ENCODE assay signal across 1 cellular context in the genomic region with DNA sequence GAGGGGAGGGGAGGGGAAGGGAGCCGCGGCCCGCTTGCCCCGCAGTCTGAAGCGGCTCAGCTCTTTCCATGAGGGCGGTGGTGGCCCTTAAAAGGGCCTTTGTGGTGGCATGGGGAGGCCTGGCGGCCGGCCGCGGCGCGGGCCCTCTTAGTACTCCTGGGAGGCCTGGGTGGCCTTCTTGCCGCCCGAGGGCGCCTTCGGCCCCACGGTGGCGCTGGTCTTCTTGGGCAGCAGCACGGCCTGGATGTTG.
TF ChIP-seq lines count a peak whose summit lies in the region.

No MANE protein-coding gene starts in this region.

TF ChIP-seq in K562, 482 proteins besides CTCF, POLR2A, EP300 and RAD21:
- TF ChIP-seq TOE1 (IDR thresholded peaks at IDR 0.05; ENCODE audit: borderline replicate concordance) (no peak), TOE1 (CRISPR knock-in tag; IDR thresholded peaks at IDR 0.05; ENCODE audit: borderline replicate concordance, low read depth) (no peak), ZNF263 (CRISPR knock-in tag; IDR thresholded peaks at IDR 0.05; ENCODE audit: borderline replicate concordance) (no peak), ZNF57 (CRISPR knock-in tag; IDR thresholded peaks at IDR 0.05) (no peak), HCFC1 (IDR thresholded peaks at IDR 0.05; ENCODE audit: low read depth, low read length) (peak; percentile 46; the same call in 1 of the 2 replicates), RFX7 (CRISPR knock-in tag; IDR thresholded peaks at IDR 0.05) (no peak), ARID1B (IDR thresholded peaks at IDR 0.05) (no peak), TEAD4 (IDR thresholded peaks at IDR 0.05; ENCODE audit: low read length) (no peak), TEAD4 (CRISPR knock-in tag; IDR thresholded peaks at IDR 0.05; ENCODE audit: borderline replicate concordance) (peak; percentile 66; the same call in 1 of the 2 replicates), SRF (CRISPR knock-in tag; IDR thresholded peaks at IDR 0.05) (0 out of 4 replicates have a peak, but pooled peaks of 1 of the 2 experiments have one; percentile 92), MCM7 (IDR thresholded peaks at IDR 0.05) (no peak), HNRNPK (IDR thresholded peaks at IDR 0.05; ENCODE audit: low read depth, low read length, poor library complexity, severe bottlenecking) (peak; percentile 43), E2F6 (IDR thresholded peaks at IDR 0.05; ENCODE audit: borderline replicate concordance in 1 of 2, extremely low read depth in 1 of 2, insufficient read depth in 1 of 2, insufficient read length in 1 of 2, low read depth in 1 of 2, low read length in 1 of 2, poor library complexity in 1 of 2, severe bottlenecking in 1 of 2) (peak in 1 of 2 experiments; percentile 44), ZNF766 (CRISPR knock-in tag; conservative IDR thresholded peaks at IDR 0.05) (no peak), MYNN (IDR thresholded peaks at IDR 0.05) (peak; percentile 83), MYNN (CRISPR knock-in tag; IDR thresholded peaks at IDR 0.05) (no peak), CCNT2 (IDR thresholded peaks at IDR 0.05; ENCODE audit: borderline replicate concordance, extremely low read depth, insufficient read length, low read depth, low read length) (peak; percentile 55), RFX5 (IDR thresholded peaks at IDR 0.05; ENCODE audit: low read depth, low read length) (no peak), POLR2H (tag; IDR thresholded peaks at IDR 0.05; ENCODE audit: low read depth) (no peak), KAT2B (IDR thresholded peaks at IDR 0.05; ENCODE audit: low read depth, low read length) (peak; percentile 62), LARP7 (IDR thresholded peaks at IDR 0.05) (0 out of 2 replicates have a peak, but pooled peaks have one; percentile 85), CEBPG (CRISPR knock-in tag; IDR thresholded peaks at IDR 0.05) (no peak; the same call in 1 of the 2 replicates), CEBPG (tag; conservative IDR thresholded peaks at IDR 0.05 in 1 of 2, IDR thresholded peaks at IDR 0.05 in 1 of 2) (no peak), CREM (IDR thresholded peaks at IDR 0.05; ENCODE audit: low read depth) (0 out of 2 replicates have a peak, but pooled peaks have one; percentile 28), HNRNPH1 (optimal IDR thresholded peaks at IDR 0.05; ENCODE audit: low read depth, low read length) (peak; percentile 32), SMC3 (conservative IDR thresholded peaks at IDR 0.05; ENCODE audit: insufficient read depth, low read depth, low read length) (peak; percentile 31; the same call in 1 of the 2 replicates), SIN3A (IDR thresholded peaks at IDR 0.05; ENCODE audit: borderline replicate concordance in 2 of 2, control insufficient read depth in 1 of 2, low read depth in 2 of 2, low read length in 2 of 2) (peak in 1 of 2 experiments; percentile 85; a peak in 1 of 4 replicates), SIRT6 (IDR thresholded peaks at IDR 0.05; ENCODE audit: low read depth, low read length) (peak; percentile 40), YY1 (IDR thresholded peaks at IDR 0.05; ENCODE audit: borderline replicate concordance in 1 of 3, control insufficient read depth in 1 of 3, extremely low read depth in 1 of 3, insufficient read depth in 3 of 3, insufficient read length in 1 of 3, insufficient replicate concordance in 2 of 3, low read depth in 1 of 3, low read length in 2 of 3) (peak in 1 of 3 experiments; percentile 8), MAZ (CRISPR knock-in tag; conservative IDR thresholded peaks at IDR 0.05 in 1 of 2, IDR thresholded peaks at IDR 0.05 in 1 of 2) (peak in 1 of 2 experiments; percentile 49; a peak in 1 of 4 replicates), ZNF253 (CRISPR knock-in tag; conservative IDR thresholded peaks at IDR 0.05) (no peak)
- TF ChIP-seq, protein P1, sequence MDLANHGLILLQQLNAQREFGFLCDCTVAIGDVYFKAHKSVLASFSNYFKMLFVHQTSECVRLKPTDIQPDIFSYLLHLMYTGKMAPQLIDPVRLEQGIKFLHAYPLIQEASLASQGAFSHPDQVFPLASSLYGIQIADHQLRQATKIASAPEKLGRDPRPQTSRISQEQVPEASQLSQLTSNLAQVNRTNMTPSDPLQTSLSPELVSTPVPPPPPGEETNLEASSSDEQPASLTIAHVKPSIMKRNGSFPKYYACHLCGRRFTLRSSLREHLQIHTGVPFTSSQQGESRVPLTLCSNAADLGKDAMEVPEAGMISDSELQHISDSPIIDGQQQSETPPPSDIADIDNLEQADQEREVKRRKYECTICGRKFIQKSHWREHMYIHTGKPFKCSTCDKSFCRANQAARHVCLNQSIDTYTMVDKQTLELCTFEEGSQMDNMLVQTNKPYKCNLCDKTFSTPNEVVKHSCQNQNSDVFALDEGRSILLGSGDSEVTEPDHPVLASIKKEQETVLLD (IDR thresholded peaks at IDR 0.05), result 0 out of 2 replicates have a peak, but pooled peaks have one; percentile 36
- TF ChIP-seq, protein P2, sequence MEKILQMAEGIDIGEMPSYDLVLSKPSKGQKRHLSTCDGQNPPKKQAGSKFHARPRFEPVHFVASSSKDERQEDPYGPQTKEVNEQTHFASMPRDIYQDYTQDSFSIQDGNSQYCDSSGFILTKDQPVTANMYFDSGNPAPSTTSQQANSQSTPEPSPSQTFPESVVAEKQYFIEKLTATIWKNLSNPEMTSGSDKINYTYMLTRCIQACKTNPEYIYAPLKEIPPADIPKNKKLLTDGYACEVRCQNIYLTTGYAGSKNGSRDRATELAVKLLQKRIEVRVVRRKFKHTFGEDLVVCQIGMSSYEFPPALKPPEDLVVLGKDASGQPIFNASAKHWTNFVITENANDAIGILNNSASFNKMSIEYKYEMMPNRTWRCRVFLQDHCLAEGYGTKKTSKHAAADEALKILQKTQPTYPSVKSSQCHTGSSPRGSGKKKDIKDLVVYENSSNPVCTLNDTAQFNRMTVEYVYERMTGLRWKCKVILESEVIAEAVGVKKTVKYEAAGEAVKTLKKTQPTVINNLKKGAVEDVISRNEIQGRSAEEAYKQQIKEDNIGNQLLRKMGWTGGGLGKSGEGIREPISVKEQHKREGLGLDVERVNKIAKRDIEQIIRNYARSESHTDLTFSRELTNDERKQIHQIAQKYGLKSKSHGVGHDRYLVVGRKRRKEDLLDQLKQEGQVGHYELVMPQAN (IDR thresholded peaks at IDR 0.05; ENCODE audit: borderline replicate concordance), result no peak
- TF ChIP-seq, protein P3, sequence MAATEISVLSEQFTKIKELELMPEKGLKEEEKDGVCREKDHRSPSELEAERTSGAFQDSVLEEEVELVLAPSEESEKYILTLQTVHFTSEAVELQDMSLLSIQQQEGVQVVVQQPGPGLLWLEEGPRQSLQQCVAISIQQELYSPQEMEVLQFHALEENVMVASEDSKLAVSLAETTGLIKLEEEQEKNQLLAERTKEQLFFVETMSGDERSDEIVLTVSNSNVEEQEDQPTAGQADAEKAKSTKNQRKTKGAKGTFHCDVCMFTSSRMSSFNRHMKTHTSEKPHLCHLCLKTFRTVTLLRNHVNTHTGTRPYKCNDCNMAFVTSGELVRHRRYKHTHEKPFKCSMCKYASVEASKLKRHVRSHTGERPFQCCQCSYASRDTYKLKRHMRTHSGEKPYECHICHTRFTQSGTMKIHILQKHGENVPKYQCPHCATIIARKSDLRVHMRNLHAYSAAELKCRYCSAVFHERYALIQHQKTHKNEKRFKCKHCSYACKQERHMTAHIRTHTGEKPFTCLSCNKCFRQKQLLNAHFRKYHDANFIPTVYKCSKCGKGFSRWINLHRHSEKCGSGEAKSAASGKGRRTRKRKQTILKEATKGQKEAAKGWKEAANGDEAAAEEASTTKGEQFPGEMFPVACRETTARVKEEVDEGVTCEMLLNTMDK (IDR thresholded peaks at IDR 0.05; ENCODE audit: borderline replicate concordance, insufficient read depth, low read depth, low read length, poor library complexity, severe bottlenecking), result peak; percentile 92
- TF ChIP-seq, protein P4, sequence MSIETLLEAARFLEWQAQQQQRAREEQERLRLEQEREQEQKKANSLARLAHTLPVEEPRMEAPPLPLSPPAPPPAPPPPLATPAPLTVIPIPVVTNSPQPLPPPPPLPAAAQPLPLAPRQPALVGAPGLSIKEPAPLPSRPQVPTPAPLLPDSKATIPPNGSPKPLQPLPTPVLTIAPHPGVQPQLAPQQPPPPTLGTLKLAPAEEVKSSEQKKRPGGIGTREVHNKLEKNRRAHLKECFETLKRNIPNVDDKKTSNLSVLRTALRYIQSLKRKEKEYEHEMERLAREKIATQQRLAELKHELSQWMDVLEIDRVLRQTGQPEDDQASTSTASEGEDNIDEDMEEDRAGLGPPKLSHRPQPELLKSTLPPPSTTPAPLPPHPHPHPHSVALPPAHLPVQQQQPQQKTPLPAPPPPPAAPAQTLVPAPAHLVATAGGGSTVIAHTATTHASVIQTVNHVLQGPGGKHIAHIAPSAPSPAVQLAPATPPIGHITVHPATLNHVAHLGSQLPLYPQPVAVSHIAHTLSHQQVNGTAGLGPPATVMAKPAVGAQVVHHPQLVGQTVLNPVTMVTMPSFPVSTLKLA (conservative IDR thresholded peaks at IDR 0.05), result no peak
- TF ChIP-seq, protein P5, sequence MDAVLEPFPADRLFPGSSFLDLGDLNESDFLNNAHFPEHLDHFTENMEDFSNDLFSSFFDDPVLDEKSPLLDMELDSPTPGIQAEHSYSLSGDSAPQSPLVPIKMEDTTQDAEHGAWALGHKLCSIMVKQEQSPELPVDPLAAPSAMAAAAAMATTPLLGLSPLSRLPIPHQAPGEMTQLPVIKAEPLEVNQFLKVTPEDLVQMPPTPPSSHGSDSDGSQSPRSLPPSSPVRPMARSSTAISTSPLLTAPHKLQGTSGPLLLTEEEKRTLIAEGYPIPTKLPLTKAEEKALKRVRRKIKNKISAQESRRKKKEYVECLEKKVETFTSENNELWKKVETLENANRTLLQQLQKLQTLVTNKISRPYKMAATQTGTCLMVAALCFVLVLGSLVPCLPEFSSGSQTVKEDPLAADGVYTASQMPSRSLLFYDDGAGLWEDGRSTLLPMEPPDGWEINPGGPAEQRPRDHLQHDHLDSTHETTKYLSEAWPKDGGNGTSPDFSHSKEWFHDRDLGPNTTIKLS (IDR thresholded peaks at IDR 0.05; ENCODE audit: borderline replicate concordance, low read depth), result no peak
- TF ChIP-seq, protein P6, sequence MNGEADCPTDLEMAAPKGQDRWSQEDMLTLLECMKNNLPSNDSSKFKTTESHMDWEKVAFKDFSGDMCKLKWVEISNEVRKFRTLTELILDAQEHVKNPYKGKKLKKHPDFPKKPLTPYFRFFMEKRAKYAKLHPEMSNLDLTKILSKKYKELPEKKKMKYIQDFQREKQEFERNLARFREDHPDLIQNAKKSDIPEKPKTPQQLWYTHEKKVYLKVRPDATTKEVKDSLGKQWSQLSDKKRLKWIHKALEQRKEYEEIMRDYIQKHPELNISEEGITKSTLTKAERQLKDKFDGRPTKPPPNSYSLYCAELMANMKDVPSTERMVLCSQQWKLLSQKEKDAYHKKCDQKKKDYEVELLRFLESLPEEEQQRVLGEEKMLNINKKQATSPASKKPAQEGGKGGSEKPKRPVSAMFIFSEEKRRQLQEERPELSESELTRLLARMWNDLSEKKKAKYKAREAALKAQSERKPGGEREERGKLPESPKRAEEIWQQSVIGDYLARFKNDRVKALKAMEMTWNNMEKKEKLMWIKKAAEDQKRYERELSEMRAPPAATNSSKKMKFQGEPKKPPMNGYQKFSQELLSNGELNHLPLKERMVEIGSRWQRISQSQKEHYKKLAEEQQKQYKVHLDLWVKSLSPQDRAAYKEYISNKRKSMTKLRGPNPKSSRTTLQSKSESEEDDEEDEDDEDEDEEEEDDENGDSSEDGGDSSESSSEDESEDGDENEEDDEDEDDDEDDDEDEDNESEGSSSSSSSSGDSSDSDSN (IDR thresholded peaks at IDR 0.05; ENCODE audit: borderline replicate concordance in 1 of 2, low read depth in 2 of 2, low read length in 2 of 2), result peak; percentile 73 to 85; a peak in 1 of 4 replicates
